ENCODE assay signal across 15 cellular contexts in the genomic region with DNA sequence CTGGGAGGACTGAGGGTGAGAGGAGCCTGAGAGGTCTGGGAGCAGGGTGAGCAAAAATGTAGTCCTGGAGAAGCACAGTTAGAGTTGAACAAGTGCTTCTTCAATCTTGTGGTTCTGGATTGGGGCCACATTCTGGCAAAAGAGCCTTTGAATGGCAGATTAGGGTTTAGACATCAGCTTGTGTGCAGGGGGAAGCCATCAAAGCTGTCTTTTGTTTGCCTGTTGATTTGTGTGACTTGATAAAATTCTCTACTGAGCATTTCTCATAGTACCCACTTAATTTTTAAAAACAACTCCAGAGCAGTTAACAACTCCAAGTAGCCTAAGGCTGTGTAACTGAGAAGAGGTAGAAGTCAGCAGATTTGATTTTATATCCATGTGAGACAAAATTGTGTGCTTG.
DNase-seq lines count a peak whose midpoint lies in the region; ATAC-seq and TF ChIP-seq lines count a peak whose summit lies in the region.
"Had no signal": no experiment of that assay in that cellular context is flagged by ENCODE, and none has a peak within 500 bp of the region (broad histone marks: within the 10 kb centered on the region; RNA-seq: fewer than 3 reads in every experiment).

No MANE protein-coding gene starts in this region.

- H3K9me3 Mint-ChIP-seq in brain = no peaks in the 10 kb centered on the region
- H3K9me3 Mint-ChIP-seq in activated CD8-positive, alpha-beta T cell treated with anti-CD3 and anti-CD28 coated beads, Interleukin-2, amount 10 ng/mL, durations not matched to agents 7 days and 5 days (ENCODE audit: insufficient read depth) = no peaks in the 10 kb centered on the region
- H3K9me3 Mint-ChIP-seq in activated CD4-positive, alpha-beta T cell treated with anti-CD3 and anti-CD28 coated beads, Interleukin-2, amount 10 ng/mL, durations not matched to agents 24 days and 14 days = no peaks in the 10 kb centered on the region
- H3K9me3 Mint-ChIP-seq: GM23338 had no signal

- peaks cover 77% of the 10 kb centered on the region for H3K4me1 Mint-ChIP-seq in brain
- H3K4me1 Mint-ChIP-seq in activated CD8-positive, alpha-beta T cell treated with anti-CD3 and anti-CD28 coated beads, Interleukin-2, amount 10 ng/mL, durations not matched to agents 7 days and 5 days (ENCODE audit: low read depth) = no peaks in the 10 kb centered on the region
- H3K4me1 Mint-ChIP-seq in activated CD4-positive, alpha-beta T cell treated with anti-CD3 and anti-CD28 coated beads, Interleukin-2, amount 10 ng/mL, durations not matched to agents 24 days and 14 days = no peaks in the 10 kb centered on the region
- H3K4me1 Mint-ChIP-seq: CD4-positive, CD25-positive, alpha-beta regulatory T cell had no signal

- H3K4me3 Mint-ChIP-seq in brain = no peak overlapping the region
- no peak overlapping the region for H3K4me3 Mint-ChIP-seq in activated CD8-positive, alpha-beta T cell treated with anti-CD3 and anti-CD28 coated beads, Interleukin-2, amount 10 ng/mL, durations not matched to agents 7 days and 5 days
- no peak overlapping the region for H3K4me3 Mint-ChIP-seq in activated CD4-positive, alpha-beta T cell treated with anti-CD3 and anti-CD28 coated beads, Interleukin-2, amount 10 ng/mL, durations not matched to agents 24 days and 14 days
- H3K4me3 Mint-ChIP-seq: CD4-positive, CD25-positive, alpha-beta regulatory T cell; GM23338 had no signal

- no peaks in the 10 kb centered on the region for H3K27me3 Mint-ChIP-seq in brain
- no peaks in the 10 kb centered on the region for H3K27me3 Mint-ChIP-seq in activated CD8-positive, alpha-beta T cell treated with anti-CD3 and anti-CD28 coated beads, Interleukin-2, amount 10 ng/mL, durations not matched to agents 7 days and 5 days (ENCODE audit: low read depth)
- no peaks in the 10 kb centered on the region for H3K27me3 Mint-ChIP-seq in activated CD4-positive, alpha-beta T cell treated with anti-CD3 and anti-CD28 coated beads, Interleukin-2, amount 10 ng/mL, durations not matched to agents 24 days and 14 days
- H3K27me3 Mint-ChIP-seq: CD4-positive, CD25-positive, alpha-beta regulatory T cell had no signal

- H3K27ac ChIP-seq in DND-41 (ENCODE audit: low read length) = no peak overlapping the region
- H3K27ac ChIP-seq: BLaER1 treated with 17β-estradiol and CSF1 and Interleukin-3, amounts not matched to agents 10 nM and 100 nM had no signal

- TF ChIP-seq CTCF in DND-41 (IDR thresholded peaks at IDR 0.05; ENCODE audit: borderline replicate concordance, extremely low read depth, low read length, poor library complexity, severe bottlenecking) (no peak), brain (conservative IDR thresholded peaks at IDR 0.05) (no peak)

- no peak overlapping the region for H3K4me3 ChIP-seq in DND-41 (ENCODE audit: low read depth in 1 of 2, low read length in 2 of 2)
- H3K4me3 ChIP-seq: BLaER1 treated with 17β-estradiol and CSF1 and Interleukin-3, amounts not matched to agents 10 nM and 100 nM; GM23338 had no signal

- no peaks in the 10 kb centered on the region for H4K20me1 ChIP-seq in DND-41 (ENCODE audit: insufficient read depth, low read length)
- H4K20me1 ChIP-seq: BLaER1 treated with 17β-estradiol and CSF1 and Interleukin-3, amounts not matched to agents 10 nM and 100 nM had no signal

- no peaks in the 10 kb centered on the region for H3K4me1 ChIP-seq in DND-41 (ENCODE audit: insufficient read depth, low read length)
- H3K4me1 ChIP-seq: BLaER1 treated with 17β-estradiol and CSF1 and Interleukin-3, amounts not matched to agents 10 nM and 100 nM had no signal

- H3K36me3 Mint-ChIP-seq in brain = no peaks in the 10 kb centered on the region
- H3K36me3 Mint-ChIP-seq in activated CD8-positive, alpha-beta T cell treated with anti-CD3 and anti-CD28 coated beads, Interleukin-2, amount 10 ng/mL, durations not matched to agents 7 days and 5 days (ENCODE audit: low read depth) = no peaks in the 10 kb centered on the region
- H3K36me3 Mint-ChIP-seq in activated CD4-positive, alpha-beta T cell treated with anti-CD3 and anti-CD28 coated beads, Interleukin-2, amount 10 ng/mL, durations not matched to agents 24 days and 14 days (ENCODE audit: low read depth) = no peaks in the 10 kb centered on the region
- H3K36me3 Mint-ChIP-seq: CD4-positive, CD25-positive, alpha-beta regulatory T cell had no signal

- H3K4me2 ChIP-seq in DND-41 (ENCODE audit: insufficient read depth, low read length) = no peak overlapping the region
- H3K4me2 ChIP-seq: BLaER1 treated with 17β-estradiol and CSF1 and Interleukin-3, amounts not matched to agents 10 nM and 100 nM; GM23338 had no signal

- no peaks in the 10 kb centered on the region for H3K36me3 ChIP-seq in DND-41 (ENCODE audit: insufficient read depth, low read length)
- H3K36me3 ChIP-seq: BLaER1 treated with 17β-estradiol and CSF1 and Interleukin-3, amounts not matched to agents 10 nM and 100 nM had no signal

- ATAC-seq in DND-41 (ENCODE audit: insufficient read depth, low read depth) = peak; percentile 31; the same call in 1 of the 3 replicates
- no peak for ATAC-seq in activated CD8-positive, alpha-beta T cell treated with anti-CD3 and anti-CD28 coated beads, Interleukin-2, amount 10 ng/mL, durations not matched to agents 7 days and 5 days
- ATAC-seq: GM23338, HepG2 had no signal

- no peak overlapping the region for H2AFZ ChIP-seq in DND-41 (ENCODE audit: low read depth, low read length)
- H2AFZ ChIP-seq: GM23338 had no signal

- no peaks in the 10 kb centered on the region for H3K27me3 ChIP-seq in DND-41 (ENCODE audit: insufficient read depth, low read length, poor library complexity)
- H3K27me3 ChIP-seq: BLaER1 treated with 17β-estradiol and CSF1 and Interleukin-3, amounts not matched to agents 10 nM and 100 nM had no signal

- H3K27ac Mint-ChIP-seq in brain = peak overlapping the region in 3 of 5 experiments; percentile 25 to 58 (median 38)
- no peak overlapping the region for H3K27ac Mint-ChIP-seq in activated CD8-positive, alpha-beta T cell treated with anti-CD3 and anti-CD28 coated beads, Interleukin-2, amount 10 ng/mL, durations not matched to agents 7 days and 5 days
- H3K27ac Mint-ChIP-seq in activated CD4-positive, alpha-beta T cell treated with anti-CD3 and anti-CD28 coated beads, Interleukin-2, amount 10 ng/mL, durations not matched to agents 24 days and 14 days = no peak overlapping the region
- H3K27ac Mint-ChIP-seq: CD4-positive, CD25-positive, alpha-beta regulatory T cell; GM23338 had no signal

- POLR2A ChIA-PET in activated CD8-positive, alpha-beta T cell treated with anti-CD3 and anti-CD28 coated beads, Interleukin-2, amount 10 ng/mL, durations not matched to agents 7 days and 5 days (lab: Charles Lee) = no interaction called here

- H3K79me2 ChIP-seq in DND-41 (ENCODE audit: insufficient read depth, low read length) = no peaks in the 10 kb centered on the region

- CTCF ChIA-PET in activated CD8-positive, alpha-beta T cell treated with anti-CD3 and anti-CD28 coated beads, Interleukin-2, amount 10 ng/mL, durations not matched to agents 7 days and 5 days (lab: Charles Lee) = no interaction called here

- DNase-seq in DND-41 = no peak
- DNase-seq in OCI-M1 (lab: John Stamatoyannopoulos, UW) = peak; percentile 37
- DNase-seq in renal cortical epithelial cell (ENCODE audit: low read depth) = peak; percentile 23
- no peak for DNase-seq in activated CD8-positive, alpha-beta T cell treated with anti-CD3 and anti-CD28 coated beads, Interleukin-2, amount 10 ng/mL, durations not matched to agents 7 days and 5 days
- no peak for DNase-seq in activated CD4-positive, alpha-beta T cell treated with anti-CD3 and anti-CD28 coated beads, Interleukin-2, amount 10 ng/mL, durations not matched to agents 24 days and 14 days
- no peak for DNase-seq in T-helper 9 cell
- DNase-seq: ACHN; CD4-positive, CD25-positive, alpha-beta regulatory T cell; DMS53; EL; H7 had no signal

- H3K9me3 ChIP-seq in DND-41 (ENCODE audit: insufficient read depth, low read length, severe bottlenecking) = no peaks in the 10 kb centered on the region
- H3K9me3 ChIP-seq: BLaER1 treated with 17β-estradiol and CSF1 and Interleukin-3, amounts not matched to agents 10 nM and 100 nM had no signal

- H3K9ac ChIP-seq in DND-41 (ENCODE audit: low read depth, low read length) = no peak overlapping the region
- H3K9ac ChIP-seq: BLaER1 treated with 17β-estradiol and CSF1 and Interleukin-3, amounts not matched to agents 10 nM and 100 nM had no signal

- intact Hi-C loops in activated CD4-positive, alpha-beta T cell treated with anti-CD3 and anti-CD28 coated beads, Interleukin-2, amount 10 ng/mL, durations not matched to agents 24 days and 14 days (cut with micrococcal nuclease) = no loop called here

Comparison
In these comparisons a context has a peak if more than half of its experiments do, and no peak if none do; other contexts are left out.
1. DNase-seq: peak in OCI-M1 (single experiment) and renal cortical epithelial cell (single experiment); none in DND-41 (single experiment), activated CD8-positive, alpha-beta T cell treated with anti-CD3 and anti-CD28 coated beads, Interleukin-2, amount 10 ng/mL, durations not matched to agents 7 days and 5 days (single experiment), activated CD4-positive, alpha-beta T cell treated with anti-CD3 and anti-CD28 coated beads, Interleukin-2, amount 10 ng/mL, durations not matched to agents 24 days and 14 days (single experiment) and T-helper 9 cell (single experiment).
2. H3K27ac Mint-ChIP-seq: peak in brain (3 of 5); none in activated CD8-positive, alpha-beta T cell treated with anti-CD3 and anti-CD28 coated beads, Interleukin-2, amount 10 ng/mL, durations not matched to agents 7 days and 5 days (single experiment) and activated CD4-positive, alpha-beta T cell treated with anti-CD3 and anti-CD28 coated beads, Interleukin-2, amount 10 ng/mL, durations not matched to agents 24 days and 14 days (single experiment).